Comparison of ENCODE assay signal across 7 cellular contexts in genomic region chr11:128039140-128040021, GRCh38.
DNase-seq lines count a peak whose midpoint lies in the region; ATAC-seq and TF ChIP-seq lines count a peak whose summit lies in the region.

No MANE protein-coding gene starts in this region.

- ATAC-seq in GM19043 (IDR thresholded peaks at IDR 0.05; ENCODE audit: low read depth, unreplicated experiment) (peak; percentile 84), HG03103 (IDR thresholded peaks at IDR 0.05; ENCODE audit: low read depth, unreplicated experiment) (peak; percentile 89), left colon (peak; percentile 44)

- no peak for TF ChIP-seq CTCF in WERI-Rb-1 (IDR thresholded peaks at IDR 0.05; ENCODE audit: low read depth, low read length)

- no peaks in the 10 kb centered on the region for H3K27me3 ChIP-seq in WERI-Rb-1 (ENCODE audit: insufficient read depth, low read depth, severe bottlenecking)

- H3K9me3 ChIP-seq in WERI-Rb-1 (ENCODE audit: severe bottlenecking) = no peaks in the 10 kb centered on the region

- no peaks in the 10 kb centered on the region for H3K36me3 ChIP-seq in WERI-Rb-1

- DNase-seq in SIG-M5 treated with dmso at 0.1 percent for 504 hours (lab: John Stamatoyannopoulos, UW; ENCODE audit: unreplicated experiment) (peak; percentile 90), left colon (peak; percentile 18 to 29), WERI-Rb-1 (no peak)
- peak; percentile 65 for DNase-seq in activated gamma-delta T cell treated with anti-CD3 and anti-CD28 coated beads, Interleukin-2, amount 50 U/mL, for 16 hours (ENCODE audit: low read depth)
- peak; percentile 43 for DNase-seq in stimulated activated CD8-positive, alpha-beta memory T cell treated with anti-CD3 and anti-CD28 coated beads, Interleukin-7, amount 100 ng/mL, for 24 hours (ENCODE audit: low read depth)

- intact Hi-C loops in left colon (cut with DNase I, micrococcal nuclease) = loop anchor here in 1 of 2 donors (10.0 kb wide), 2 partner anchors 115 to 795 kb away; no protein-coding TSS in a partner anchor

- H3K27ac ChIP-seq in WERI-Rb-1 = no peak overlapping the region

- H3K4me3 ChIP-seq in WERI-Rb-1 (ENCODE audit: low read depth, low read length) = no peak overlapping the region
